Comparison of ENCODE assay signal across 27 cellular contexts in genomic region chr1:115326419-115326818, GRCh38. TPM values are rescaled to one million over a fixed set of nuclear protein-coding genes. Genes with fewer than 3 reads are reported as not detected.
"Had no signal": no experiment of that assay in that cellular context is flagged by ENCODE, and none has a peak within 500 bp of the region (broad histone marks: within the 10 kb centered on the region; RNA-seq: fewer than 3 reads in every experiment).

No MANE protein-coding gene starts in this region.

- H3K4me3 ChIP-seq: MG63, SK-N-MC had no signal

- ATAC-seq: activated CD4-positive, alpha-beta T cell treated with anti-CD3 and anti-CD28 coated beads for 36 hours; activated CD8-positive, alpha-beta T cell treated with anti-CD3 and anti-CD28 coated beads for 36 hours; activated T-cell treated with anti-CD3 and anti-CD28 coated beads, Interleukin-2, amount 50 U/mL, for 72 hours; Panc1 had no signal

- H3K4me2 ChIP-seq: KMS-11 had no signal

- DNase-seq: activated CD4-positive, alpha-beta T cell treated with anti-CD3 and anti-CD28 coated beads for 36 hours; activated CD4-positive, alpha-beta T cell treated with anti-CD3 and anti-CD28 coated beads, Interleukin-2, amount 50 U/mL, for 1 hour; activated CD8-positive, alpha-beta memory T cell treated with anti-CD3 and anti-CD28 coated beads, Interleukin-2, amount 50 U/mL, for 4 hours; activated CD8-positive, alpha-beta T cell treated with anti-CD3 and anti-CD28 coated beads for 36 hours; activated gamma-delta T cell treated with Interleukin-2 at 50 U/mL for 16 hours; activated naive CD4-positive, alpha-beta T cell treated with anti-CD3 and anti-CD28 coated beads, Interleukin-2, amount 10 ng/mL, durations not matched to agents 7 days and 5 days; activated naive CD8-positive, alpha-beta T cell treated with anti-CD3 and anti-CD28 coated beads for 36 hours; activated T-cell treated with anti-CD3 and anti-CD28 coated beads, Interleukin-2, amount 50 U/mL, for 72 hours; MG63; MV-4-11; NCI-H1092 treated with DMSO at 0.1 percent for 48 hours; NCI-H1417 treated with DMSO at 0.1 percent for 48 hours; NCI-H1694; NCI-H2029; NCI-H345; NCI-H510A; NCI-H526 treated with DMSO at 0.1 percent for 48 hours; NCI-H82; OCI-M1; RPMI8226; SW 1271; WERI-Rb-1 had no signal

- H3K27ac ChIP-seq: KMS-11, SK-N-MC, WERI-Rb-1 had no signal

- H3K27me3 ChIP-seq: MG63 had no signal

- H3K9me3 ChIP-seq: MG63 had no signal

- H3K36me3 ChIP-seq: MG63, WERI-Rb-1 had no signal

RNA-seq across cellular contexts. Expression of gene NGF, which starts 11.6 kb away (rescaled TPM):
- total RNA-seq: activated CD4-positive, alpha-beta T cell treated with anti-CD3 and anti-CD28 coated beads for 36 hours; activated CD8-positive, alpha-beta T cell treated with anti-CD3 and anti-CD28 coated beads for 36 hours; activated naive CD8-positive, alpha-beta T cell treated with anti-CD3 and anti-CD28 coated beads for 36 hours; activated T-cell treated with anti-CD3 and anti-CD28 coated beads, Interleukin-2, amount 50 U/mL, for 72 hours; activated T-helper 2 cell treated with anti-CD3 and anti-CD28 coated beads, Interferon-gamma antibody, Interleukin-2, Interleukin-4, amounts not matched to agents 10 μg/mL and 5 μg/mL and 100 μg/mL, durations not matched to agents 14 hours and 24 hours and 36 hours; T-helper 1 cell treated with Interleukin-12 subunit alpha and Interleukin-12 subunit beta and Interleukin-4 antibody, amounts not matched to agents 30 ng/mL and 1 ng/mL, for 36 hours had no signal
